Comparison of ENCODE assay signal across 1 cellular context in the genomic region with DNA sequence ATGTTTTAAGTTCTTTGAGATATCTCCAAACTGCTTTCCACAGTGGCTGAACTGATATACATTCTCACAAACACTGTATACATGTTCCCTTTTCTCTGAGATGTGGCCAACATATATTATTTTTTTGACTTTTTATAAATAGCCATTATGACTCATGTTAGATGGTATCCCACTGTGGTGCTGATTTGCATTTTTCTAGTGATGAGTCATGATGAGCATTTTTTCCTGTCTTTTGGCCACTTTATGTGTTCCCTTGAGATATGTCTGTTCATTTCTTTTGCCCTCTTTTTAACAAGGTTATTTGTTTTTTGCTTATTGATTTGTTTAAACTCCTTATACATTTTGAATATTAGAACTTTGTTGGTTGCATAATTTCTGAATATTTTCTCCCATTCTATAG.
TF ChIP-seq lines count a peak whose summit lies in the region.

No MANE protein-coding gene starts in this region.

TF ChIP-seq in SK-N-SH treated with all-trans-retinoic acid at 6 μM for 48 hours, 23 proteins besides CTCF, POLR2A, EP300 and RAD21 (continued from another document):
- no peak for TF ChIP-seq ZC3H10 (CRISPR knock-in tag; IDR thresholded peaks at IDR 0.05)
